In genomic region chr5:179699640-179700298, GRCh38 we compare ENCODE assay signal across 8 cellular contexts. TPM values are rescaled to one million over a fixed set of nuclear protein-coding genes. Genes with fewer than 3 reads are reported as not detected.
DNase-seq lines count a peak whose midpoint lies in the region; ATAC-seq and TF ChIP-seq lines count a peak whose summit lies in the region.

No MANE protein-coding gene starts in this region.

- peaks cover 47% of the 10 kb centered on the region for H3K36me3 ChIP-seq in SJSA1
- peaks cover 0 to 3% of the 10 kb centered on the region in 2 donors for H3K36me3 ChIP-seq in stomach smooth muscle (ENCODE audit: control insufficient read depth in 2 of 2, insufficient read depth in 2 of 2, low read length in 2 of 2)

- H3K9me3 ChIP-seq in SJSA1 (replicated peaks) (no peaks in the 10 kb centered on the region), stomach smooth muscle (ENCODE audit: control insufficient read depth in 2 of 2, low read length in 2 of 2) (no peaks in the 10 kb centered on the region)

- peak; percentile 25 for DNase-seq in Calu3
- DNase-seq in HCEC 1CT, result peak; percentile 10
- no peak for DNase-seq in SJSA1 (ENCODE audit: low read depth in 1 of 2, low spot score in 2 of 2)
- DNase-seq in chondrocyte (ENCODE audit: low spot score), result no peak
- DNase-seq in medulla oblongata (ENCODE audit: extremely low spot score), result peak; percentile 53
- no peak for DNase-seq in effector CD4-positive, alpha-beta T cell

- H3K4me3 ChIP-seq in SJSA1 (peak overlapping the region; percentile 93), stomach smooth muscle (ENCODE audit: low read length in 2 of 2) (peak overlapping the region; percentile 88 to 98)

- H3K4me1 Mint-ChIP-seq in Calu3 (ENCODE audit: low read depth, unreplicated experiment), result peaks cover 43% of the 10 kb centered on the region
- peaks cover 43% of the 10 kb centered on the region for H3K4me1 Mint-ChIP-seq in chondrocyte (ENCODE audit: low read depth)

- no peak for ATAC-seq in GM19023 (IDR thresholded peaks at IDR 0.05; ENCODE audit: unreplicated experiment)

- H3K27ac Mint-ChIP-seq in Calu3 (ENCODE audit: unreplicated experiment) (peak overlapping the region; percentile 99), chondrocyte (ENCODE audit: unreplicated experiment) (peak overlapping the region; percentile 99)

- H3K27me3 ChIP-seq in SJSA1 (replicated peaks) (no peaks in the 10 kb centered on the region), stomach smooth muscle (ENCODE audit: control insufficient read depth in 1 of 2, insufficient read depth in 2 of 2, low read length in 2 of 2) (no peaks in the 10 kb centered on the region)

- peak overlapping the region; percentile 97 to 99 for H3K9ac ChIP-seq in stomach smooth muscle (ENCODE audit: low read length in 2 of 2)

- intact Hi-C loops in Calu3 (cut with micrococcal nuclease; ENCODE audit: unreplicated experiment), result loop anchor here (2.0 to 10.0 kb wide), 3 partner anchors 33 to 145 kb away; partner anchors contain the start of genes HNRNPH1, MAML1 and RUFY1

- no peaks in the 10 kb centered on the region for H3K27me3 Mint-ChIP-seq in Calu3 (ENCODE audit: unreplicated experiment)
- H3K27me3 Mint-ChIP-seq in chondrocyte (ENCODE audit: low read depth), result no peaks in the 10 kb centered on the region

- H3K4me3 Mint-ChIP-seq in Calu3 (ENCODE audit: low read depth, unreplicated experiment), result peak overlapping the region; percentile 98
- peak overlapping the region; percentile 88 for H3K4me3 Mint-ChIP-seq in chondrocyte (ENCODE audit: unreplicated experiment)

- no peak for TF ChIP-seq CTCF in Calu3 (IDR thresholded peaks at IDR 0.05; ENCODE audit: unreplicated experiment)
- TF ChIP-seq CTCF in chondrocyte (IDR thresholded peaks at IDR 0.05), result no peak

- no TSS peak for BruUV-seq in Calu3 (replicated peaks; lab: Mats Ljungman, UMichigan)

- H3K36me3 Mint-ChIP-seq in Calu3 (ENCODE audit: insufficient read depth, unreplicated experiment), result peaks cover 76% of the 10 kb centered on the region
- peaks cover 8% of the 10 kb centered on the region for H3K36me3 Mint-ChIP-seq in chondrocyte (ENCODE audit: low read depth)

- H3K9me3 Mint-ChIP-seq in Calu3 (ENCODE audit: low read depth, unreplicated experiment) (no peaks in the 10 kb centered on the region), chondrocyte (ENCODE audit: low read depth) (no peaks in the 10 kb centered on the region)

- H3K4me1 ChIP-seq in SJSA1 (replicated peaks), result peaks cover 10% of the 10 kb centered on the region; the same call in 1 of the 2 replicates
- H3K4me1 ChIP-seq in stomach smooth muscle (ENCODE audit: control insufficient read depth, insufficient read depth, low read length), result peaks cover 17% of the 10 kb centered on the region

- H3K27ac ChIP-seq in SJSA1 (peak overlapping the region; percentile 92), stomach smooth muscle (ENCODE audit: low read length) (peak overlapping the region; percentile 92)

- CTCF ChIA-PET in Calu3 (lab: Charles Lee), result no interaction called here

RNA-seq across cellular contexts. Expression of gene CANX, which starts 1.0 kb away (rescaled TPM):
- 1,253 and 1,434 TPM in 2 replicates for total RNA-seq in Calu3 (2022)
- 813 and 826 TPM in 2 replicates for total RNA-seq in SJSA1 (2014; rRNA removed; shearing (Covaris generic))
- 695 to 849 TPM (median 699 TPM) in 3 replicates for total RNA-seq in chondrocyte

RNA-seq across cellular contexts. Expression of gene CBY3, which starts 18.9 kb away (rescaled TPM):
- total RNA-seq in Calu3 (2022), result not detected in 2 replicates
- not detected in 2 replicates for total RNA-seq in SJSA1 (2014; rRNA removed; shearing (Covaris generic))
- not detected in 3 replicates for total RNA-seq in chondrocyte

RNA-seq across cellular contexts. Expression of gene MAML1, which starts 32.9 kb away (rescaled TPM):
- 37.0 and 38.5 TPM in 2 replicates for total RNA-seq in Calu3 (2022)
- 13.7 and 18.0 TPM in 2 replicates for total RNA-seq in SJSA1 (2014; rRNA removed; shearing (Covaris generic))
- total RNA-seq in chondrocyte, result 29.3 to 29.9 TPM (median 29.9 TPM) in 3 replicates

Comparison
In these comparisons a context has a peak if more than half of its experiments do, and no peak if none do; other contexts are left out.
1. DNase-seq: peak in Calu3 (single experiment), HCEC 1CT (single experiment) and medulla oblongata (single experiment); none in SJSA1 (0 of 2), chondrocyte (single experiment) and effector CD4-positive, alpha-beta T cell (single experiment).